Comparison of ENCODE assay signal across 1 cellular context in the genomic region with DNA sequence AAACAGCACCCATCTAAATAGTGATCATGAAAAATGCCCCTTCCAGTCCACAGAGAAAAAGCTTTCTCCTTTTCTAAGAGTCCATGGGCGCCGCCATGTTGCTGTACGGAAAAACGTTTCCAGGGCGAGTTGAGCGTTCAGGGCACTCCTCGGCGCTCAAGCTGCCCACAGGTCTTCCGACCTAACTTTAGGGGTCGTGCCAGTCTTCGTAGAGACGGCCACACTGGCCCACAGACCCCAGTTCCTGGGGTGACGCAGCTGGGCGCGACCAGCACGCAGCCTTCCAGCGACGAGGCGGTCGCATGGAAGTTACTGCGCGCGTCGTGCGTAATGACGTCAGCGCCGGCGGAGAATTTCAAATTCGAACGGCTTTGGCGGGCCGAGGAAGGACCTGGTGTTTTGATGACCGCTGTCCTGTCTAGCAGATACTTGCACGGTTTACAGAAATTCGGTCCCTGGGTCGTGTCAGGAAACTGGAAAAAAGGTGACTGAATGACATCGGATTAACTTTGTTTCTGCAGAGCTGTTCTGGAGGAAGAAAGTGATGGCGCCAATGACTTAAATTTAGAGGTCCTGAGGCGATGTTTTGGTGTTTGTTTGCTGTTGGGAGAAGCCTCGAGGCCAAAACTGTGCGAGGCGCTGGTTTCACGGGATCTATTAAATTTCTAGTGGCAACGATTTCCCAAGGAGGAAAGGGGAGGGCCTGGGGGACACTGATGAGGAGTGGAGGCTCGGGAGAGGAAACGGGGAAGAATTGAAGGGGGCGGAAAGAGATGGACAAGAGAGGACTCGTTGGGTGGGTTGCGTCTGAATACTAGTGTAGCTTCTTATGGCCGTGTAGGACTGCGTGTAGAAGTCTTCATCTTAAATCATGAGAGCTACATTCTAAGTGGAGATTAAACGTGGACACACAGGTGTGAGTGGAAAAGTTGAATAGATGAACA.
A peak's percentile ranks its signal among the peaks of the same experiment; 100 is the strongest.
TF ChIP-seq lines count a peak whose summit lies in the region.

A gene with protein sequence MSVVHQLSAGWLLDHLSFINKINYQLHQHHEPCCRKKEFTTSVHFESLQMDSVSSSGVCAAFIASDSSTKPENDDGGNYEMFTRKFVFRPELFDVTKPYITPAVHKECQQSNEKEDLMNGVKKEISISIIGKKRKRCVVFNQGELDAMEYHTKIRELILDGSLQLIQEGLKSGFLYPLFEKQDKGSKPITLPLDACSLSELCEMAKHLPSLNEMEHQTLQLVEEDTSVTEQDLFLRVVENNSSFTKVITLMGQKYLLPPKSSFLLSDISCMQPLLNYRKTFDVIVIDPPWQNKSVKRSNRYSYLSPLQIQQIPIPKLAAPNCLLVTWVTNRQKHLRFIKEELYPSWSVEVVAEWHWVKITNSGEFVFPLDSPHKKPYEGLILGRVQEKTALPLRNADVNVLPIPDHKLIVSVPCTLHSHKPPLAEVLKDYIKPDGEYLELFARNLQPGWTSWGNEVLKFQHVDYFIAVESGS (minus strand): TSS at position 306 of the 944 bp plus-strand sequence. CDS start 4,289 bp downstream, outside the sequence.
A gene (plus strand): TSS at position 358 of the 944 bp plus-strand sequence. CDS start 1,429 bp downstream, outside the sequence.

TF ChIP-seq in HepG2, 621 proteins besides CTCF, POLR2A, EP300 and RAD21 (continued from another document and continues in another):
- TF ChIP-seq, protein P1, sequence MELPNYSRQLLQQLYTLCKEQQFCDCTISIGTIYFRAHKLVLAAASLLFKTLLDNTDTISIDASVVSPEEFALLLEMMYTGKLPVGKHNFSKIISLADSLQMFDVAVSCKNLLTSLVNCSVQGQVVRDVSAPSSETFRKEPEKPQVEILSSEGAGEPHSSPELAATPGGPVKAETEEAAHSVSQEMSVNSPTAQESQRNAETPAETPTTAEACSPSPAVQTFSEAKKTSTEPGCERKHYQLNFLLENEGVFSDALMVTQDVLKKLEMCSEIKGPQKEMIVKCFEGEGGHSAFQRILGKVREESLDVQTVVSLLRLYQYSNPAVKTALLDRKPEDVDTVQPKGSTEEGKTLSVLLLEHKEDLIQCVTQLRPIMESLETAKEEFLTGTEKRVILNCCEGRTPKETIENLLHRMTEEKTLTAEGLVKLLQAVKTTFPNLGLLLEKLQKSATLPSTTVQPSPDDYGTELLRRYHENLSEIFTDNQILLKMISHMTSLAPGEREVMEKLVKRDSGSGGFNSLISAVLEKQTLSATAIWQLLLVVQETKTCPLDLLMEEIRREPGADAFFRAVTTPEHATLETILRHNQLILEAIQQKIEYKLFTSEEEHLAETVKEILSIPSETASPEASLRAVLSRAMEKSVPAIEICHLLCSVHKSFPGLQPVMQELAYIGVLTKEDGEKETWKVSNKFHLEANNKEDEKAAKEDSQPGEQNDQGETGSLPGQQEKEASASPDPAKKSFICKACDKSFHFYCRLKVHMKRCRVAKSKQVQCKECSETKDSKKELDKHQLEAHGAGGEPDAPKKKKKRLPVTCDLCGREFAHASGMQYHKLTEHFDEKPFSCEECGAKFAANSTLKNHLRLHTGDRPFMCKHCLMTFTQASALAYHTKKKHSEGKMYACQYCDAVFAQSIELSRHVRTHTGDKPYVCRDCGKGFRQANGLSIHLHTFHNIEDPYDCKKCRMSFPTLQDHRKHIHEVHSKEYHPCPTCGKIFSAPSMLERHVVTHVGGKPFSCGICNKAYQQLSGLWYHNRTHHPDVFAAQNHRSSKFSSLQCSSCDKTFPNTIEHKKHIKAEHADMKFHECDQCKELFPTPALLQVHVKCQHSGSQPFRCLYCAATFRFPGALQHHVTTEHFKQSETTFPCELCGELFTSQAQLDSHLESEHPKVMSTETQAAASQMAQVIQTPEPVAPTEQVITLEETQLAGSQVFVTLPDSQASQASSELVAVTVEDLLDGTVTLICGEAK (IDR thresholded peaks at IDR 0.05) = no peak
- TF ChIP-seq, protein P1 (CRISPR knock-in tag; IDR thresholded peaks at IDR 0.05) = peak; percentile 82
- no peak for TF ChIP-seq PCBP1 (IDR thresholded peaks at IDR 0.05; ENCODE audit: borderline replicate concordance, low read depth, low read length)
- TF ChIP-seq RARG (CRISPR knock-in tag; IDR thresholded peaks at IDR 0.05; ENCODE audit: low read depth) = no peak
- TF ChIP-seq ZNF432 (CRISPR knock-in tag; IDR thresholded peaks at IDR 0.05; ENCODE audit: borderline replicate concordance) = no peak
- TF ChIP-seq TMF1 (CRISPR knock-in tag; IDR thresholded peaks at IDR 0.05; ENCODE audit: low read depth) = peak; percentile 97
- TF ChIP-seq IRX3 (CRISPR knock-in tag; IDR thresholded peaks at IDR 0.05; ENCODE audit: borderline replicate concordance, low read depth) = peak; percentile 98
- TF ChIP-seq ZNF552 (CRISPR knock-in tag; IDR thresholded peaks at IDR 0.05; ENCODE audit: borderline replicate concordance) = no peak
- TF ChIP-seq, protein P2, sequence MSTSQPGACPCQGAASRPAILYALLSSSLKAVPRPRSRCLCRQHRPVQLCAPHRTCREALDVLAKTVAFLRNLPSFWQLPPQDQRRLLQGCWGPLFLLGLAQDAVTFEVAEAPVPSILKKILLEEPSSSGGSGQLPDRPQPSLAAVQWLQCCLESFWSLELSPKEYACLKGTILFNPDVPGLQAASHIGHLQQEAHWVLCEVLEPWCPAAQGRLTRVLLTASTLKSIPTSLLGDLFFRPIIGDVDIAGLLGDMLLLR (CRISPR knock-in tag; IDR thresholded peaks at IDR 0.05) = peak; percentile 64; the same call in 1 of the 2 replicates
- TF ChIP-seq ZNF564 (CRISPR knock-in tag; IDR thresholded peaks at IDR 0.05) = peak; percentile 87; the same call in 1 of the 2 replicates
- TF ChIP-seq REL (CRISPR knock-in tag; conservative IDR thresholded peaks at IDR 0.05) = peak; percentile 99
- no peak; the same call in 1 of the 2 replicates for TF ChIP-seq ZNF460 (CRISPR knock-in tag; IDR thresholded peaks at IDR 0.05; ENCODE audit: borderline replicate concordance)
- 0 out of 2 replicates have a peak, but pooled peaks have one; percentile 18 for TF ChIP-seq HMG20B (CRISPR knock-in tag; conservative IDR thresholded peaks at IDR 0.05)
- TF ChIP-seq CAMTA2 (CRISPR knock-in tag; IDR thresholded peaks at IDR 0.05; ENCODE audit: borderline replicate concordance) = no peak
- TF ChIP-seq NKX3-1 (CRISPR knock-in tag; IDR thresholded peaks at IDR 0.05) = peak; percentile 59; the same call in 1 of the 2 replicates
- TF ChIP-seq, protein P3, sequence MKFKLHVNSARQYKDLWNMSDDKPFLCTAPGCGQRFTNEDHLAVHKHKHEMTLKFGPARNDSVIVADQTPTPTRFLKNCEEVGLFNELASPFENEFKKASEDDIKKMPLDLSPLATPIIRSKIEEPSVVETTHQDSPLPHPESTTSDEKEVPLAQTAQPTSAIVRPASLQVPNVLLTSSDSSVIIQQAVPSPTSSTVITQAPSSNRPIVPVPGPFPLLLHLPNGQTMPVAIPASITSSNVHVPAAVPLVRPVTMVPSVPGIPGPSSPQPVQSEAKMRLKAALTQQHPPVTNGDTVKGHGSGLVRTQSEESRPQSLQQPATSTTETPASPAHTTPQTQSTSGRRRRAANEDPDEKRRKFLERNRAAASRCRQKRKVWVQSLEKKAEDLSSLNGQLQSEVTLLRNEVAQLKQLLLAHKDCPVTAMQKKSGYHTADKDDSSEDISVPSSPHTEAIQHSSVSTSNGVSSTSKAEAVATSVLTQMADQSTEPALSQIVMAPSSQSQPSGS (CRISPR knock-in tag; IDR thresholded peaks at IDR 0.05) = peak; percentile 99
- no peak; the same call in 1 of the 2 replicates for TF ChIP-seq ZNF674 (CRISPR knock-in tag; IDR thresholded peaks at IDR 0.05; ENCODE audit: low read depth)
- peak; percentile 84; the same call in 2 of the 3 replicates for TF ChIP-seq MXI1 (IDR thresholded peaks at IDR 0.05; ENCODE audit: borderline replicate concordance, low read depth, low read length)
- TF ChIP-seq EEA1 (CRISPR knock-in tag; IDR thresholded peaks at IDR 0.05; ENCODE audit: borderline replicate concordance) = no peak
- TF ChIP-seq, protein P4, sequence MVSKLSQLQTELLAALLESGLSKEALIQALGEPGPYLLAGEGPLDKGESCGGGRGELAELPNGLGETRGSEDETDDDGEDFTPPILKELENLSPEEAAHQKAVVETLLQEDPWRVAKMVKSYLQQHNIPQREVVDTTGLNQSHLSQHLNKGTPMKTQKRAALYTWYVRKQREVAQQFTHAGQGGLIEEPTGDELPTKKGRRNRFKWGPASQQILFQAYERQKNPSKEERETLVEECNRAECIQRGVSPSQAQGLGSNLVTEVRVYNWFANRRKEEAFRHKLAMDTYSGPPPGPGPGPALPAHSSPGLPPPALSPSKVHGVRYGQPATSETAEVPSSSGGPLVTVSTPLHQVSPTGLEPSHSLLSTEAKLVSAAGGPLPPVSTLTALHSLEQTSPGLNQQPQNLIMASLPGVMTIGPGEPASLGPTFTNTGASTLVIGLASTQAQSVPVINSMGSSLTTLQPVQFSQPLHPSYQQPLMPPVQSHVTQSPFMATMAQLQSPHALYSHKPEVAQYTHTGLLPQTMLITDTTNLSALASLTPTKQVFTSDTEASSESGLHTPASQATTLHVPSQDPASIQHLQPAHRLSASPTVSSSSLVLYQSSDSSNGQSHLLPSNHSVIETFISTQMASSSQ (IDR thresholded peaks at IDR 0.05; ENCODE audit: low read depth) = no peak
- TF ChIP-seq, protein P4 (CRISPR knock-in tag; IDR thresholded peaks at IDR 0.05; ENCODE audit: borderline replicate concordance) = 0 out of 2 replicates have a peak, but pooled peaks have one; percentile 37
- no peak for TF ChIP-seq ZNF34 (CRISPR knock-in tag; IDR thresholded peaks at IDR 0.05; ENCODE audit: borderline replicate concordance)
- TF ChIP-seq, protein P5, sequence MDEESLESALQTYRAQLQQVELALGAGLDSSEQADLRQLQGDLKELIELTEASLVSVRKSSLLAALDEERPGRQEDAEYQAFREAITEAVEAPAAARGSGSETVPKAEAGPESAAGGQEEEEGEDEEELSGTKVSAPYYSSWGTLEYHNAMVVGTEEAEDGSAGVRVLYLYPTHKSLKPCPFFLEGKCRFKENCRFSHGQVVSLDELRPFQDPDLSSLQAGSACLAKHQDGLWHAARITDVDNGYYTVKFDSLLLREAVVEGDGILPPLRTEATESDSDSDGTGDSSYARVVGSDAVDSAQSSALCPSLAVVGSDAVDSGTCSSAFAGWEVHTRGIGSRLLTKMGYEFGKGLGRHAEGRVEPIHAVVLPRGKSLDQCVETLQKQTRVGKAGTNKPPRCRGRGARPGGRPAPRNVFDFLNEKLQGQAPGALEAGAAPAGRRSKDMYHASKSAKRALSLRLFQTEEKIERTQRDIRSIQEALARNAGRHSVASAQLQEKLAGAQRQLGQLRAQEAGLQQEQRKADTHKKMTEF (CRISPR knock-in tag; IDR thresholded peaks at IDR 0.05) = peak; percentile 72; the same call in 1 of the 2 replicates
- TF ChIP-seq, protein P6, sequence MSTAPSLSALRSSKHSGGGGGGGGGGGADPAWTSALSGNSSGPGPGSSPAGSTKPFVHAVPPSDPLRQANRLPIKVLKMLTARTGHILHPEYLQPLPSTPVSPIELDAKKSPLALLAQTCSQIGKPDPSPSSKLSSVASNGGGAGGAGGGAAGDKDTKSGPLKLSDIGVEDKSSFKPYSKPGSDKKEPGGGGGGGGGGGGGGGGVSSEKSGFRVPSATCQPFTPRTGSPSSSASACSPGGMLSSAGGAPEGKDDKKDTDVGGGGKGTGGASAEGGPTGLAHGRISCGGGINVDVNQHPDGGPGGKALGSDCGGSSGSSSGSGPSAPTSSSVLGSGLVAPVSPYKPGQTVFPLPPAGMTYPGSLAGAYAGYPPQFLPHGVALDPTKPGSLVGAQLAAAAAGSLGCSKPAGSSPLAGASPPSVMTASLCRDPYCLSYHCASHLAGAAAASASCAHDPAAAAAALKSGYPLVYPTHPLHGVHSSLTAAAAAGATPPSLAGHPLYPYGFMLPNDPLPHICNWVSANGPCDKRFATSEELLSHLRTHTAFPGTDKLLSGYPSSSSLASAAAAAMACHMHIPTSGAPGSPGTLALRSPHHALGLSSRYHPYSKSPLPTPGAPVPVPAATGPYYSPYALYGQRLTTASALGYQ (CRISPR knock-in tag; IDR thresholded peaks at IDR 0.05) = no peak; the same call in 1 of the 2 replicates
- no peak for TF ChIP-seq NBN (conservative IDR thresholded peaks at IDR 0.05)
- peak; percentile 83; the same call in 1 of the 2 replicates for TF ChIP-seq ZNF431 (CRISPR knock-in tag; IDR thresholded peaks at IDR 0.05; ENCODE audit: borderline replicate concordance, low read depth)
- TF ChIP-seq ZNF713 (CRISPR knock-in tag; IDR thresholded peaks at IDR 0.05) = no peak
